Comparison of ENCODE assay signal across 10 cellular contexts in genomic region chr9:16625831-16626230, GRCh38.
DNase-seq lines count a peak whose midpoint lies in the region; ATAC-seq and TF ChIP-seq lines count a peak whose summit lies in the region.
"Had no signal": no experiment of that assay in that cellular context is flagged by ENCODE, and none has a peak within 500 bp of the region (broad histone marks: within the 10 kb centered on the region; RNA-seq: fewer than 3 reads in every experiment).

No MANE protein-coding gene starts in this region.

- no peaks in the 10 kb centered on the region for H3K9me3 ChIP-seq in GM23248 (ENCODE audit: low read depth)
- H3K9me3 ChIP-seq in SK-N-SH: no peaks in the 10 kb centered on the region
- no peaks in the 10 kb centered on the region for H3K9me3 ChIP-seq in sigmoid colon
- H3K9me3 ChIP-seq: esophagus squamous epithelium had no signal

- in situ Hi-C loops in GM23248 (cut with MboI): no loop called here

- no peak for TF ChIP-seq EP300 in SK-N-SH (IDR thresholded peaks at IDR 0.05; ENCODE audit: borderline replicate concordance in 1 of 2, low read depth in 1 of 2, low read length in 1 of 2)
- TF ChIP-seq EP300 in sigmoid colon (IDR thresholded peaks at IDR 0.05): no peak

- peaks cover 46% of the 10 kb centered on the region for H3K4me1 ChIP-seq in GM23248 (ENCODE audit: insufficient read depth)
- H3K4me1 ChIP-seq in SK-N-SH (ENCODE audit: control insufficient read depth in 1 of 2, insufficient read depth in 2 of 2, low read depth in 1 of 2, low read length in 1 of 2): peaks cover 29 to 44% of the 10 kb centered on the region in 2 experiments
- H3K4me1 ChIP-seq in sigmoid colon: peaks cover 0 to 83% (median 58%) of the 10 kb centered on the region in 4 donors

- ATAC-seq in left ventricle myocardium superior: peak; percentile 35
- no peak for ATAC-seq in HG03175 (IDR thresholded peaks at IDR 0.05; ENCODE audit: unreplicated experiment)

- H3K27me3 ChIP-seq in GM23248 (replicated peaks; ENCODE audit: insufficient read depth) (no peaks in the 10 kb centered on the region), SK-N-SH (ENCODE audit: insufficient read depth) (no peaks in the 10 kb centered on the region), sigmoid colon (no peaks in the 10 kb centered on the region)
- H3K27me3 ChIP-seq: esophagus squamous epithelium had no signal

- H3K9ac ChIP-seq in GM23248: no peak overlapping the region
- peak overlapping the region; percentile 29; the same call in 1 of the 2 replicates for H3K9ac ChIP-seq in SK-N-SH

- H2AFZ ChIP-seq in GM23248 (no peak overlapping the region), SK-N-SH (ENCODE audit: low read depth) (no peak overlapping the region)

- POLR2A ChIA-PET in SK-N-SH (lab: Yijun Ruan, JAX): no interaction called here

- TF ChIP-seq CTCF in SK-N-SH (IDR thresholded peaks at IDR 0.05) (no peak), sigmoid colon (IDR thresholded peaks at IDR 0.05) (no peak)

- H4K20me1 ChIP-seq in GM23248 (ENCODE audit: insufficient read depth) (no peaks in the 10 kb centered on the region), SK-N-SH (ENCODE audit: insufficient read depth) (no peaks in the 10 kb centered on the region)

- H3K9me2 ChIP-seq in GM23248 (ENCODE audit: insufficient read depth) (no peaks in the 10 kb centered on the region), SK-N-SH (no peaks in the 10 kb centered on the region)

- H3K27ac ChIP-seq in GM23248 (peak overlapping the region; percentile 36; the same call in 1 of the 2 replicates), SK-N-SH (ENCODE audit: low read depth in 2 of 2, low read length in 1 of 2) (peak overlapping the region; percentile 83 to 86; a peak in 3 of 4 replicates), sigmoid colon (peak overlapping the region in 3 of 4 donors; percentile 66 to 85 (median 68))

- 97 to 100% methylated on average over 1 of the region's 1 CpG for WGBS in GM23248 (ENCODE audit: low coverage in 1 of 2, low lambda C conversion rate in 2 of 2, missing lambda C conversion rate in 2 of 2), 2 experiments
- WGBS in SK-N-SH (ENCODE audit: low lambda C conversion rate): 92% methylated on average over 1 of the region's 1 CpG
- 80 to 82% methylated on average over 1 of the region's 1 CpG for WGBS in sigmoid colon, 2 donors

- H3K36me3 ChIP-seq in GM23248 (ENCODE audit: low read depth) (no peaks in the 10 kb centered on the region), SK-N-SH (replicated peaks in 1 of 2; ENCODE audit: control insufficient read depth in 1 of 2, insufficient read depth in 2 of 2, low read length in 1 of 2) (no peaks in the 10 kb centered on the region), sigmoid colon (no peaks in the 10 kb centered on the region)
- H3K36me3 ChIP-seq: esophagus squamous epithelium had no signal

- CTCF ChIA-PET in SK-N-SH (lab: Yijun Ruan, JAX): no interaction called here

- intact Hi-C loops in left ventricle myocardium superior (cut with micrococcal nuclease) (no loop called here), sigmoid colon (cut with DNase I) (no loop called here)

- no peak for TF ChIP-seq RAD21 in SK-N-SH (IDR thresholded peaks at IDR 0.05; ENCODE audit: low read length)

- DNase-seq in GM23248 (peak; percentile 55), SK-N-SH (no peak), left ventricle myocardium superior (no peak), sigmoid colon (no peak), NK-92 (lab: John Stamatoyannopoulos, UW; ENCODE audit: unreplicated experiment) (no peak)
- no peak for DNase-seq in stimulated activated CD4-positive, alpha-beta T cell treated with anti-CD3 and anti-CD28 coated beads, Interleukin-2, amount 100 ng/mL, for 48 hours
- no peak for DNase-seq in activated CD8-positive, alpha-beta memory T cell treated with anti-CD3 and anti-CD28 coated beads for 24 hours
- DNase-seq: esophagus squamous epithelium; NK-92 treated with Interleukin-12 subunit alpha and Interleukin-12 subunit beta, amount 100 ng/mL, for 24 hours had no signal

- H3K4me2 ChIP-seq in GM23248 (ENCODE audit: unreplicated experiment) (peak overlapping the region; percentile 74), SK-N-SH (peak overlapping the region; percentile 57)

- H3K4me3 ChIP-seq in GM23248: peak overlapping the region; percentile 48
- peak overlapping the region in 1 of 2 experiments; percentile 42; a peak in 1 of 4 replicates for H3K4me3 ChIP-seq in SK-N-SH (ENCODE audit: low read depth in 2 of 2, low read length in 1 of 2)
- H3K4me3 ChIP-seq in sigmoid colon: no peak overlapping the region
- H3K4me3 ChIP-seq: esophagus squamous epithelium had no signal

- H3K79me2 ChIP-seq in GM23248 (ENCODE audit: insufficient read depth): peaks cover 69% of the 10 kb centered on the region
- peaks cover 44% of the 10 kb centered on the region for H3K79me2 ChIP-seq in SK-N-SH (ENCODE audit: insufficient read depth)

- TF ChIP-seq POLR2A in sigmoid colon (IDR thresholded peaks at IDR 0.05): no peak

- H3F3A ChIP-seq in GM23248 (ENCODE audit: insufficient read depth): peaks cover 53% of the 10 kb centered on the region
- peaks cover 35% of the 10 kb centered on the region for H3F3A ChIP-seq in SK-N-SH (replicated peaks; ENCODE audit: insufficient read depth)

TF ChIP-seq in SK-N-SH, 30 proteins besides CTCF, POLR2A, EP300 and RAD21:
- peak; percentile 64; the same call in 1 of the 2 replicates for TF ChIP-seq JUND (IDR thresholded peaks at IDR 0.05)
- 0 out of 2 replicates have a peak, but pooled peaks have one; percentile 36 for TF ChIP-seq TEAD4 (IDR thresholded peaks at IDR 0.05; ENCODE audit: borderline replicate concordance, insufficient read depth)
- TF ChIP-seq MAX (IDR thresholded peaks at IDR 0.05; ENCODE audit: low read depth): peak; percentile 21; the same call in 1 of the 2 replicates
- TF ChIP-seq USF1 (IDR thresholded peaks at IDR 0.05; ENCODE audit: borderline replicate concordance, low read depth): no peak
- no peak for TF ChIP-seq TAF1 (IDR thresholded peaks at IDR 0.05; ENCODE audit: borderline replicate concordance, low read depth, low read length)
- no peak for TF ChIP-seq FOXJ3 (CRISPR knock-in tag; IDR thresholded peaks at IDR 0.05)
- TF ChIP-seq SMC3 (IDR thresholded peaks at IDR 0.05; ENCODE audit: low read depth, low read length): no peak
- TF ChIP-seq RXRA (IDR thresholded peaks at IDR 0.05; ENCODE audit: borderline replicate concordance, low read depth): no peak
- TF ChIP-seq TCF12 (IDR thresholded peaks at IDR 0.05): peak; percentile 62
